11 cellular contexts compared by ENCODE assay signal in genomic region chr1:81574365-81574764, GRCh38.
"Had no signal": no experiment of that assay in that cellular context is flagged by ENCODE, and none has a peak within 500 bp of the region (broad histone marks: within the 10 kb centered on the region; RNA-seq: fewer than 3 reads in every experiment).

No MANE protein-coding gene starts in this region.

- H3K27ac ChIP-seq: ascending aorta, ovary, tibial artery had no signal

- ATAC-seq: stimulated activated effector memory CD8-positive, alpha-beta T cell treated with anti-CD3 and anti-CD28 coated beads, Interleukin-12 subunit alpha, Interleukin-12 subunit beta, amount 100 ng/mL, for 72 hours; T-cell had no signal

- H3K9me3 ChIP-seq: ascending aorta, ovary, tibial artery had no signal

- H3K4me1 ChIP-seq: ascending aorta had no signal

- H3K36me3 ChIP-seq: ascending aorta, ovary, tibial artery had no signal

- H3K4me3 ChIP-seq: ascending aorta, ovary, tibial artery had no signal

- H3K27me3 ChIP-seq: ascending aorta, ovary, tibial artery had no signal

- DNase-seq: activated CD4-positive, alpha-beta T cell treated with anti-CD3 and anti-CD28 coated beads for 1 hour; activated CD4-positive, alpha-beta T cell treated with anti-CD3 and anti-CD28 coated beads, Interleukin-2, amount 50 U/mL, for 4 hours; activated naive CD4-positive, alpha-beta T cell treated with anti-CD3 and anti-CD28 coated beads, Interleukin-2, amount 10 ng/mL, durations not matched to agents 7 days and 5 days; hippocampal formation; ovary; stimulated activated CD4-positive, alpha-beta T cell treated with anti-CD3 and anti-CD28 coated beads, Interleukin-12 subunit alpha, Interleukin-12 subunit beta, amount 100 ng/mL, for 4 hours; T-cell; T-helper 9 cell; tibial artery had no signal
